In genomic region chr2:871926-872680, GRCh38 we compare ENCODE assay signal across 20 cellular contexts.
DNase-seq lines count a peak whose midpoint lies in the region; ATAC-seq, FAIRE-seq and TF ChIP-seq lines count a peak whose summit lies in the region.
"Had no signal": no experiment of that assay in that cellular context is flagged by ENCODE, and none has a peak within 500 bp of the region (broad histone marks: within the 10 kb centered on the region; RNA-seq: fewer than 3 reads in every experiment).

No MANE protein-coding gene starts in this region.

- H3K4me3 ChIP-seq in BLaER1 (no peak overlapping the region), H1 (ENCODE audit: extremely low read depth in 1 of 4, insufficient read depth in 2 of 4, low read depth in 3 of 4, low read length in 4 of 4) (no peak overlapping the region), H7 (ENCODE audit: insufficient read depth, low read depth, low read length) (no peak overlapping the region)
- no peak overlapping the region for H3K4me3 ChIP-seq in BLaER1 treated with 17β-estradiol and CSF1 and Interleukin-3, amounts not matched to agents 10 nM and 100 nM

- H4K5ac ChIP-seq in H1 (ENCODE audit: insufficient read length, low read depth, low read length) = no peak overlapping the region

- ATAC-seq in stimulated activated naive CD8-positive, alpha-beta T cell treated with anti-CD3 and anti-CD28 coated beads, Interleukin-15, amount 100 ng/mL, for 72 hours = peak; percentile 7
- ATAC-seq: Right ventricle myocardium inferior had no signal

- no peak overlapping the region for H2BK120ac ChIP-seq in H1 (replicated peaks; ENCODE audit: low read depth, low read length)

- H3K79me1 ChIP-seq in H1 (ENCODE audit: low read depth, low read length) = no peaks in the 10 kb centered on the region

- no peak for FAIRE-seq in H1 (lab: Jason Lieb, UNC)
- FAIRE-seq: D721Med had no signal

- no peak overlapping the region for H2BK15ac ChIP-seq in H1 (ENCODE audit: low read length)

- no peak for TF ChIP-seq EP300 in H1 (IDR thresholded peaks at IDR 0.05; ENCODE audit: borderline replicate concordance in 1 of 2, low read depth in 2 of 2, low read length in 2 of 2)

- H3K4me2 ChIP-seq in BLaER1 = peak overlapping the region; percentile 84
- peak overlapping the region in 7 of 11 experiments; percentile 4 to 92 (median 81); a peak in 10 of 22 replicates for H3K4me2 ChIP-seq in BLaER1 treated with 17β-estradiol and CSF1 and Interleukin-3, amounts not matched to agents 10 nM and 100 nM
- H3K4me2 ChIP-seq in H1 (ENCODE audit: insufficient read depth in 1 of 2, low read depth in 2 of 2, low read length in 2 of 2) = no peak overlapping the region

- no peaks in the 10 kb centered on the region for H3K79me2 ChIP-seq in H1 (ENCODE audit: control insufficient read depth in 1 of 2, insufficient read depth in 2 of 2, low read length in 2 of 2)

- CTCF ChIA-PET in H1 (lab: Charles Lee; ENCODE audit: partially characterized antibody) = interaction anchor here (0.9 to 1.0 kb wide), 4 partner anchors 10 to 268 kb away, joined by 3 read pairs; no protein-coding TSS in a partner anchor

- H3K9me3 ChIP-seq in BLaER1 = no peaks in the 10 kb centered on the region
- no peaks in the 10 kb centered on the region for H3K9me3 ChIP-seq in BLaER1 treated with 17β-estradiol and CSF1 and Interleukin-3, amounts not matched to agents 10 nM and 100 nM (replicated peaks in 1 of 11)
- no peaks in the 10 kb centered on the region for H3K9me3 ChIP-seq in H1 (ENCODE audit: insufficient read depth in 2 of 2, low read depth in 1 of 2, low read length in 1 of 2)

- peaks cover 33% of the 10 kb centered on the region for H3K27me3 Mint-ChIP-seq in stimulated activated naive CD8-positive, alpha-beta T cell treated with anti-CD3 and anti-CD28 coated beads, Interleukin-15, amount 100 ng/mL, for 72 hours

- POLR2A ChIA-PET in H1 (lab: Charles Lee; ENCODE audit: partially characterized antibody) = no interaction called here

- TF ChIP-seq RAD21 in H1 (IDR thresholded peaks at IDR 0.05 in 1 of 2, conservative IDR thresholded peaks at IDR 0.05 in 1 of 2; ENCODE audit: low read depth in 2 of 2, low read length in 2 of 2) = no peak

- H4K91ac ChIP-seq in H1 (replicated peaks; ENCODE audit: insufficient read length, low read length) = no peak overlapping the region

- no peaks in the 10 kb centered on the region for H4K20me1 ChIP-seq in BLaER1
- peaks cover 0 to 6% (median 0%) of the 10 kb centered on the region in 11 experiments; a peak in 1 of 22 replicates for H4K20me1 ChIP-seq in BLaER1 treated with 17β-estradiol and CSF1 and Interleukin-3, amounts not matched to agents 10 nM and 100 nM
- no peaks in the 10 kb centered on the region for H4K20me1 ChIP-seq in H1 (replicated peaks in 1 of 2; ENCODE audit: control insufficient read depth in 1 of 2, insufficient read depth in 2 of 2, low read length in 2 of 2)

- H3K4me1 ChIP-seq in BLaER1 (peaks cover 49% of the 10 kb centered on the region), H1 (replicated peaks in 1 of 4; ENCODE audit: control insufficient read depth in 3 of 4, insufficient read depth in 4 of 4, low read length in 3 of 4) (no peaks in the 10 kb centered on the region; a peak in 3 of 7 replicates)
- peaks cover 0 to 45% (median 36%) of the 10 kb centered on the region in 10 experiments; a peak in 18 of 20 replicates for H3K4me1 ChIP-seq in BLaER1 treated with 17β-estradiol and CSF1 and Interleukin-3, amounts not matched to agents 10 nM and 100 nM

- no peak for DNase-seq in H1 (ENCODE audit: low read depth in 1 of 2, low spot score in 2 of 2)
- DNase-seq in stimulated activated naive CD8-positive, alpha-beta T cell treated with anti-CD3 and anti-CD28 coated beads, Interleukin-15, amount 100 ng/mL, for 72 hours = no peak
- no peak for DNase-seq in H7
- no peak for DNase-seq in HuH-7.5 (ENCODE audit: low spot score)
- DNase-seq in NCI-H526 treated with DMSO at 0.1 percent for 48 hours (lab: John Stamatoyannopoulos, UW) = no peak
- DNase-seq: ACHN; CD8-positive, alpha-beta memory T cell; DMS53; EL; HFFc6; Kasumi-1; NCI-H1694; NCI-H2081; NCI-H2171; NCI-H524 treated with DMSO at 0.1 percent for 48 hours had no signal

- no peak overlapping the region for H2BK12ac ChIP-seq in H1 (ENCODE audit: low read depth, low read length)

- H3K14ac ChIP-seq in H1 (ENCODE audit: insufficient read length) = no peak overlapping the region

- 96% methylated on average over 17 of the region's 19 CpGs; no CpG with 5 or more reads in 1 of the 2 experiments for WGBS in H1 (ENCODE audit: extremely low coverage in 1 of 2, insufficient coverage in 1 of 2, insufficient read length in 1 of 2, insufficient replicate concordance in 2 of 2, low coverage in 1 of 2, low lambda C conversion rate in 2 of 2, missing lambda C conversion rate in 1 of 2), 2 experiments

- H4K8ac ChIP-seq in H1 (ENCODE audit: extremely low read depth, insufficient read depth, low read length) = peak overlapping the region; percentile 53

- no peak overlapping the region for H2BK5ac ChIP-seq in H1 (ENCODE audit: low read depth, low read length)

- H3K27ac ChIP-seq in BLaER1 (no peak overlapping the region), H1 (ENCODE audit: low read depth, low read length) (no peak overlapping the region)
- no peak overlapping the region for H3K27ac ChIP-seq in BLaER1 treated with 17β-estradiol and CSF1 and Interleukin-3, amounts not matched to agents 10 nM and 100 nM
- H3K27ac ChIP-seq: C4-2B had no signal

- no peak for TF ChIP-seq CTCF in H1 (IDR thresholded peaks at IDR 0.05; ENCODE audit: control extremely low read depth in 1 of 3, insufficient read depth in 1 of 3, low read depth in 1 of 3, low read length in 3 of 3)

- H3K23ac ChIP-seq in H1 (ENCODE audit: insufficient read length) = no peak overlapping the region

- no peaks in the 10 kb centered on the region for H3K36me3 ChIP-seq in BLaER1
- H3K36me3 ChIP-seq in BLaER1 treated with 17β-estradiol and CSF1 and Interleukin-3, amounts not matched to agents 10 nM and 100 nM = no peaks in the 10 kb centered on the region
- no peaks in the 10 kb centered on the region for H3K36me3 ChIP-seq in H1 (ENCODE audit: control insufficient read depth in 2 of 4, insufficient read depth in 4 of 4, low read length in 3 of 4)
- no peaks in the 10 kb centered on the region for H3K36me3 ChIP-seq in H7 (replicated peaks; ENCODE audit: control insufficient read depth, insufficient read depth, low read length)

- H3K4me1 Mint-ChIP-seq in stimulated activated naive CD8-positive, alpha-beta T cell treated with anti-CD3 and anti-CD28 coated beads, Interleukin-15, amount 100 ng/mL, for 72 hours = no peaks in the 10 kb centered on the region

- TF ChIP-seq POLR2A in H1 (IDR thresholded peaks at IDR 0.05; ENCODE audit: control extremely low read depth in 1 of 2, low read depth in 2 of 2, low read length in 2 of 2) = no peak

- no peak overlapping the region for H2BK20ac ChIP-seq in H1 (ENCODE audit: low read length)

- H3K27me3 ChIP-seq in BLaER1 = no peaks in the 10 kb centered on the region
- no peaks in the 10 kb centered on the region for H3K27me3 ChIP-seq in BLaER1 treated with 17β-estradiol and CSF1 and Interleukin-3, amounts not matched to agents 10 nM and 100 nM
- peaks cover 0 to 5% (median 0%) of the 10 kb centered on the region in 4 experiments; a peak in 1 of 7 replicates for H3K27me3 ChIP-seq in H1 (replicated peaks in 1 of 4; ENCODE audit: control insufficient read depth in 3 of 4, extremely low read depth in 1 of 4, insufficient read depth in 3 of 4, low read length in 3 of 4)
- H3K27me3 ChIP-seq in H7 (ENCODE audit: control insufficient read depth, insufficient read depth, low read length) = no peaks in the 10 kb centered on the region

- H2AK5ac ChIP-seq in H1 (ENCODE audit: low read depth, low read length) = no peak overlapping the region

- H3K23me2 ChIP-seq in H1 (ENCODE audit: low read depth, low read length) = no peaks in the 10 kb centered on the region

- no peak overlapping the region for H3K18ac ChIP-seq in H1 (ENCODE audit: extremely low read depth, low read length)

- no peak overlapping the region for H3K4me3 Mint-ChIP-seq in stimulated activated naive CD8-positive, alpha-beta T cell treated with anti-CD3 and anti-CD28 coated beads, Interleukin-15, amount 100 ng/mL, for 72 hours
- H3K4me3 Mint-ChIP-seq: CD8-positive, alpha-beta memory T cell; HFFc6 had no signal

- no peak overlapping the region for H3K56ac ChIP-seq in H1 (replicated peaks; ENCODE audit: insufficient read length, low read depth, low read length)

- no peak overlapping the region for H3K27ac Mint-ChIP-seq in stimulated activated naive CD8-positive, alpha-beta T cell treated with anti-CD3 and anti-CD28 coated beads, Interleukin-15, amount 100 ng/mL, for 72 hours
- H3K27ac Mint-ChIP-seq: CD8-positive, alpha-beta memory T cell; HFFc6 had no signal

- H3K9me3 Mint-ChIP-seq in stimulated activated naive CD8-positive, alpha-beta T cell treated with anti-CD3 and anti-CD28 coated beads, Interleukin-15, amount 100 ng/mL, for 72 hours = no peaks in the 10 kb centered on the region
- H3K9me3 Mint-ChIP-seq: CD8-positive, alpha-beta memory T cell had no signal

- H3K9ac ChIP-seq in BLaER1 = no peak overlapping the region
- no peak overlapping the region for H3K9ac ChIP-seq in BLaER1 treated with 17β-estradiol and CSF1 and Interleukin-3, amounts not matched to agents 10 nM and 100 nM
- H3K9ac ChIP-seq in H1 (replicated peaks in 1 of 4; ENCODE audit: extremely low read depth in 1 of 4, low read depth in 3 of 4, low read length in 3 of 4) = no peak overlapping the region

- no peak overlapping the region for H3K4ac ChIP-seq in H1 (replicated peaks; ENCODE audit: insufficient read length, low read depth, low read length)

- H2AFZ ChIP-seq in H1 (ENCODE audit: low read length) = no peak overlapping the region

TF ChIP-seq in H1, 55 proteins besides CTCF, POLR2A, EP300 and RAD21:
- TF ChIP-seq ATF3 (IDR thresholded peaks at IDR 0.05; ENCODE audit: insufficient read depth, low read depth, low read length) = no peak
- TF ChIP-seq SP1 (IDR thresholded peaks at IDR 0.05; ENCODE audit: low read depth, low read length) = no peak
- no peak for TF ChIP-seq SIX5 (IDR thresholded peaks at IDR 0.05; ENCODE audit: low read depth, low read length)
- TF ChIP-seq CBX8 (IDR thresholded peaks at IDR 0.05; ENCODE audit: borderline replicate concordance, low read depth, low read length) = no peak
- TF ChIP-seq KDM1A (IDR thresholded peaks at IDR 0.05; ENCODE audit: borderline replicate concordance, low read length) = no peak
- TF ChIP-seq ASH2L (IDR thresholded peaks at IDR 0.05; ENCODE audit: low read length) = no peak
- no peak for TF ChIP-seq CTBP2 (IDR thresholded peaks at IDR 0.05; ENCODE audit: borderline replicate concordance, insufficient read depth, insufficient read length, low read length)

Comparison
In these comparisons a context has a peak if more than half of its experiments do, and no peak if none do; other contexts are left out.
1. H3K4me2 ChIP-seq: peak in BLaER1 (single experiment) and BLaER1 treated with 17β-estradiol and CSF1 and Interleukin-3, amounts not matched to agents 10 nM and 100 nM (7 of 11); none in H1 (0 of 2).